ENCODE assay signal across 27 cellular contexts in genomic region chr17:30239089-30239462, GRCh38. TPM values are rescaled to one million over a fixed set of nuclear protein-coding genes. Genes with fewer than 3 reads are reported as not detected.
DNase-seq lines count a peak whose midpoint lies in the region; ATAC-seq and TF ChIP-seq lines count a peak whose summit lies in the region.
"Had no signal": no experiment of that assay in that cellular context is flagged by ENCODE, and none has a peak within 500 bp of the region (broad histone marks: within the 10 kb centered on the region; RNA-seq: fewer than 3 reads in every experiment).

No MANE protein-coding gene starts in this region.

- no peak overlapping the region for H3K23ac ChIP-seq in mesenchymal stem cell (ENCODE audit: low read length in 2 of 2)

- no peak overlapping the region for H3K4ac ChIP-seq in mesenchymal stem cell (ENCODE audit: low read depth in 1 of 2, low read length in 2 of 2)

- H3K36me3 ChIP-seq in BLaER1 (0 out of 2 replicates have a peak, but pooled peaks cover 2% of the 10 kb centered on the region), mesenchymal stem cell (ENCODE audit: control insufficient read depth in 1 of 2, insufficient read depth in 2 of 2, low read depth in 1 of 2, low read length in 2 of 2) (no peaks in the 10 kb centered on the region), HAP-1 (replicated peaks) (no peaks in the 10 kb centered on the region)
- peaks cover 0 to 6% (median 0%) of the 10 kb centered on the region in 11 experiments; a peak in 2 of 22 replicates for H3K36me3 ChIP-seq in BLaER1 treated with 17β-estradiol and CSF1 and Interleukin-3, amounts not matched to agents 10 nM and 100 nM
- H3K36me3 ChIP-seq: thoracic aorta had no signal

- peak overlapping the region; percentile 71 for H3K4me3 Mint-ChIP-seq in WTC11
- H3K4me3 Mint-ChIP-seq: activated CD4-positive, alpha-beta T cell treated with anti-CD3 and anti-CD28 coated beads, Interleukin-2, amount 10 ng/mL, durations not matched to agents 7 days and 5 days had no signal

- H4K20me1 ChIP-seq in BLaER1 = peaks cover 21% of the 10 kb centered on the region; the same call in 1 of the 2 replicates
- peaks cover 0 to 17% (median 0%) of the 10 kb centered on the region in 11 experiments; a peak in 6 of 22 replicates for H4K20me1 ChIP-seq in BLaER1 treated with 17β-estradiol and CSF1 and Interleukin-3, amounts not matched to agents 10 nM and 100 nM

- no peak overlapping the region for H2BK15ac ChIP-seq in mesenchymal stem cell (ENCODE audit: low read depth, poor library complexity, severe bottlenecking)

- CTCF ChIA-PET in WTC11 (lab: Charles Lee) = interaction anchor here (0.9 to 5.2 kb wide), 5 partner anchors 26 to 130 kb away, joined by 3 to 42 read pairs (median 6); no protein-coding TSS in a partner anchor

- H2AFZ ChIP-seq in mesenchymal stem cell (ENCODE audit: low read depth, low read length) = no peak overlapping the region
- H2AFZ ChIP-seq: GM23248, PC-9 had no signal

- H3K79me1 ChIP-seq in mesenchymal stem cell (replicated peaks; ENCODE audit: low read length, poor library complexity, severe bottlenecking) = no peaks in the 10 kb centered on the region

- no peak overlapping the region for H2BK5ac ChIP-seq in mesenchymal stem cell (ENCODE audit: low read depth, low read length, poor library complexity, severe bottlenecking)

- WGBS in mesenchymal stem cell = 65% methylated on average over 5 of the region's 5 CpGs

- H3K27ac Mint-ChIP-seq in WTC11 = no peak overlapping the region
- H3K27ac Mint-ChIP-seq: activated CD4-positive, alpha-beta T cell treated with anti-CD3 and anti-CD28 coated beads, Interleukin-2, amount 10 ng/mL, durations not matched to agents 7 days and 5 days had no signal

- no peak for ATAC-seq in WTC11
- no peak for ATAC-seq in HG03571 (IDR thresholded peaks at IDR 0.05; ENCODE audit: unreplicated experiment)
- ATAC-seq: psoas muscle; stimulated activated naive CD8-positive, alpha-beta T cell treated with anti-CD3 and anti-CD28 coated beads, Interleukin-15, Interleukin-2, amounts not matched to agents 100 U/mL and 50 U/mL, for 24 hours had no signal

- H3K27ac ChIP-seq in BLaER1 (no peak overlapping the region), mesenchymal stem cell (ENCODE audit: low read length, poor library complexity, severe bottlenecking) (no peak overlapping the region)
- H3K27ac ChIP-seq in BLaER1 treated with 17β-estradiol and CSF1 and Interleukin-3, amounts not matched to agents 10 nM and 100 nM = peak overlapping the region in 1 of 11 experiments; percentile 26; a peak in 1 of 22 replicates
- H3K27ac ChIP-seq: epithelial cell of prostate, GM23248, PC-9, psoas muscle, thoracic aorta, VCaP had no signal

- in situ Hi-C loops in HAP-1 (cut with MboI; ENCODE audit: low sequenced_read_pairs) = no loop called here

- H3K36me3 Mint-ChIP-seq in WTC11 = peaks cover 5% of the 10 kb centered on the region; the same call in 1 of the 2 replicates
- H3K36me3 Mint-ChIP-seq: brain, IgD-negative memory B cell had no signal

- no peak for TF ChIP-seq CTCF in WTC11 (IDR thresholded peaks at IDR 0.05)

- H2BK120ac ChIP-seq in mesenchymal stem cell (ENCODE audit: low read depth, low read length) = no peak overlapping the region

- POLR2A ChIA-PET in WTC11 (lab: Charles Lee) = no interaction called here

- H3K9me3 Mint-ChIP-seq in WTC11 = peaks cover 12% of the 10 kb centered on the region
- H3K9me3 Mint-ChIP-seq: activated CD4-positive, alpha-beta T cell treated with anti-CD3 and anti-CD28 coated beads, Interleukin-2, amount 10 ng/mL, durations not matched to agents 7 days and 5 days had no signal

- peaks cover 28% of the 10 kb centered on the region for H3K4me1 Mint-ChIP-seq in WTC11

- H2AK5ac ChIP-seq in mesenchymal stem cell (ENCODE audit: low read length, severe bottlenecking) = no peak overlapping the region

- DNase-seq in WTC11 (ENCODE audit: low spot score) (no peak), islet precursor cell (peak; percentile 53), mesenchymal stem cell (no peak), NOMO-1 treated with DMSO at 0.1 percent for 48 hours (lab: John Stamatoyannopoulos, UW; ENCODE audit: unreplicated experiment) (no peak), HAP-1 (ENCODE audit: low spot score in 2 of 2) (no peak)
- DNase-seq: activated CD4-positive, alpha-beta T cell treated with anti-CD3 and anti-CD28 coated beads, Interleukin-2, amount 10 ng/mL, durations not matched to agents 7 days and 5 days; activated naive CD4-positive, alpha-beta T cell; cerebellar nuclear complex; GM23248; mammary epithelial cell; NCI-H1105; NCI-H2081 treated with DMSO at 0.1 percent for 48 hours; NCI-H226; PC-9; psoas muscle; SHP77; stimulated activated naive CD8-positive, alpha-beta T cell treated with anti-CD3 and anti-CD28 coated beads, Interleukin-15, Interleukin-2, amounts not matched to agents 100 U/mL and 50 U/mL, for 24 hours; T-helper 9 cell had no signal

- H4K91ac ChIP-seq in mesenchymal stem cell (ENCODE audit: low read length) = no peak overlapping the region

- no peak overlapping the region for H3K9ac ChIP-seq in BLaER1
- no peak overlapping the region for H3K9ac ChIP-seq in BLaER1 treated with 17β-estradiol and CSF1 and Interleukin-3, amounts not matched to agents 10 nM and 100 nM
- H3K9ac ChIP-seq in mesenchymal stem cell (ENCODE audit: low read length) = no peak overlapping the region
- H3K9ac ChIP-seq: GM23248 had no signal

- no peak overlapping the region for H3K18ac ChIP-seq in mesenchymal stem cell (ENCODE audit: low read depth in 1 of 2, low read length in 2 of 2)

- peaks cover 60% of the 10 kb centered on the region for H3K27me3 Mint-ChIP-seq in WTC11 (ENCODE audit: low read depth)

- H3K27me3 ChIP-seq in BLaER1 (peaks cover 45% of the 10 kb centered on the region), mesenchymal stem cell (ENCODE audit: control insufficient read depth in 1 of 2, insufficient read depth in 1 of 2, low read length in 2 of 2) (peaks cover 42 to 48% of the 10 kb centered on the region in 2 experiments), HAP-1 (ENCODE audit: low read depth) (peaks cover 4% of the 10 kb centered on the region)
- H3K27me3 ChIP-seq in BLaER1 treated with 17β-estradiol and CSF1 and Interleukin-3, amounts not matched to agents 10 nM and 100 nM = peaks cover 42 to 48% (median 47%) of the 10 kb centered on the region in 11 experiments

- no peak overlapping the region for H2BK12ac ChIP-seq in mesenchymal stem cell (ENCODE audit: low read length in 2 of 2)

- no peak overlapping the region for H3K14ac ChIP-seq in mesenchymal stem cell (ENCODE audit: low read length in 2 of 2)

- H3K4me1 ChIP-seq in BLaER1 (peaks cover 16% of the 10 kb centered on the region), mesenchymal stem cell (ENCODE audit: control insufficient read depth, insufficient read depth, low read depth, low read length) (peaks cover 29% of the 10 kb centered on the region), HAP-1 (no peaks in the 10 kb centered on the region)
- H3K4me1 ChIP-seq in BLaER1 treated with 17β-estradiol and CSF1 and Interleukin-3, amounts not matched to agents 10 nM and 100 nM = peaks cover 8 to 25% (median 16%) of the 10 kb centered on the region in 10 experiments; a peak in 18 of 20 replicates

- no peak overlapping the region for H4K8ac ChIP-seq in mesenchymal stem cell (ENCODE audit: low read length)

- H3K4me3 ChIP-seq in BLaER1 (no peak overlapping the region), mesenchymal stem cell (ENCODE audit: insufficient read depth in 1 of 2, low read depth in 1 of 2, low read length in 2 of 2) (no peak overlapping the region), HAP-1 (no peak overlapping the region)
- H3K4me3 ChIP-seq in BLaER1 treated with 17β-estradiol and CSF1 and Interleukin-3, amounts not matched to agents 10 nM and 100 nM = no peak overlapping the region
- H3K4me3 ChIP-seq: GM23248, PC-9, psoas muscle, thoracic aorta had no signal

- H3K9me3 ChIP-seq in BLaER1 (peaks cover 10% of the 10 kb centered on the region; the same call in 1 of the 2 replicates), mesenchymal stem cell (ENCODE audit: control insufficient read depth, low read length) (no peaks in the 10 kb centered on the region), HAP-1 (no peaks in the 10 kb centered on the region; the same call in 1 of the 2 replicates)
- peaks cover 0 to 29% (median 12%) of the 10 kb centered on the region in 11 experiments; a peak in 14 of 22 replicates for H3K9me3 ChIP-seq in BLaER1 treated with 17β-estradiol and CSF1 and Interleukin-3, amounts not matched to agents 10 nM and 100 nM (replicated peaks in 1 of 11)
- H3K9me3 ChIP-seq: psoas muscle, thoracic aorta had no signal

- peak overlapping the region; percentile 47 for H3K4me2 ChIP-seq in BLaER1
- peak overlapping the region; percentile 17 to 65 (median 45); a peak in 18 of 22 replicates for H3K4me2 ChIP-seq in BLaER1 treated with 17β-estradiol and CSF1 and Interleukin-3, amounts not matched to agents 10 nM and 100 nM
- no peak overlapping the region for H3K4me2 ChIP-seq in mesenchymal stem cell (ENCODE audit: low read length, poor library complexity, severe bottlenecking)
- H3K4me2 ChIP-seq: PC-9 had no signal

TF ChIP-seq in WTC11, 78 proteins besides CTCF, POLR2A, EP300 and RAD21 (continues in another document):
- no peak for TF ChIP-seq FOXP1 (CRISPR knock-in tag; IDR thresholded peaks at IDR 0.05; ENCODE audit: borderline replicate concordance)
- no peak for TF ChIP-seq HMGXB4 (CRISPR knock-in tag; IDR thresholded peaks at IDR 0.05)
- TF ChIP-seq EMX1 (CRISPR knock-in tag; IDR thresholded peaks at IDR 0.05) = no peak

RNA-seq across cellular contexts. Expression of gene SLC6A4, which starts 3.6 kb away (rescaled TPM):
- total RNA-seq in WTC11 (2021) = 0.07 to 0.32 TPM (median 0.13 TPM) in 3 replicates
- polyA plus RNA-seq in mesenchymal stem cell (2013, experiment 1 of 2) = not detected
- 0.01 TPM for polyA plus RNA-seq in mesenchymal stem cell (2013, experiment 2 of 2)
- total RNA-seq: G401, GM23248, mammary epithelial cell, PC-9, psoas muscle had no signal
- polyA plus RNA-seq: mammary epithelial cell had no signal

RNA-seq across cellular contexts. Expression of gene BLMH, which starts 52.7 kb away (rescaled TPM):
- total RNA-seq in WTC11 (2021) = 63.9 to 67.3 TPM (median 65.3 TPM) in 3 replicates
- polyA plus RNA-seq in mesenchymal stem cell (2013, experiment 1 of 2) = 19.7 TPM
- 20.0 TPM for polyA plus RNA-seq in mesenchymal stem cell (2013, experiment 2 of 2)
